Comparison of ENCODE assay signal across 2 cellular contexts in genomic region chr2:218427741-218428140, GRCh38.
TF ChIP-seq lines count a peak whose summit lies in the region.

No MANE protein-coding gene starts in this region.

TF ChIP-seq in GM23338, 12 proteins besides CTCF, POLR2A, EP300 and RAD21:
- TF ChIP-seq ZNF114 (CRISPR knock-in tag; IDR thresholded peaks at IDR 0.05) (no peak), STAT1 (IDR thresholded peaks at IDR 0.05; ENCODE audit: unreplicated experiment) (no peak), JUNB (IDR thresholded peaks at IDR 0.05; ENCODE audit: unreplicated experiment) (no peak), ZNF331 (CRISPR knock-in tag; IDR thresholded peaks at IDR 0.05; ENCODE audit: low read depth) (no peak), NANOG (IDR thresholded peaks at IDR 0.05; ENCODE audit: borderline replicate concordance) (no peak)

TF ChIP-seq in K562, 482 proteins besides CTCF, POLR2A, EP300 and RAD21:
- TF ChIP-seq GABPB1 (CRISPR knock-in tag; IDR thresholded peaks at IDR 0.05) (no peak), MAX (CRISPR knock-in tag; IDR thresholded peaks at IDR 0.05) (peak; percentile 75), ZNF23 (CRISPR knock-in tag; IDR thresholded peaks at IDR 0.05) (no peak), USF2 (CRISPR knock-in tag; IDR thresholded peaks at IDR 0.05) (peak; percentile 48), USF1 (CRISPR knock-in tag; IDR thresholded peaks at IDR 0.05) (peak; percentile 72), NEUROD1 (IDR thresholded peaks at IDR 0.05; ENCODE audit: borderline replicate concordance, low read depth, low read length, partially characterized antibody) (no peak), RAD51 (IDR thresholded peaks at IDR 0.05; ENCODE audit: borderline replicate concordance, low read depth) (no peak), CHD2 (IDR thresholded peaks at IDR 0.05; ENCODE audit: low read depth, low read length) (no peak), MCM7 (IDR thresholded peaks at IDR 0.05) (no peak), NELFE (IDR thresholded peaks at IDR 0.05; ENCODE audit: insufficient read depth, insufficient read length) (no peak), ZFP91 (CRISPR knock-in tag; IDR thresholded peaks at IDR 0.05) (no peak), FOXP4 (CRISPR knock-in tag; IDR thresholded peaks at IDR 0.05; ENCODE audit: borderline replicate concordance) (no peak), E2F5 (CRISPR knock-in tag; IDR thresholded peaks at IDR 0.05) (no peak), ZNF3 (CRISPR knock-in tag; IDR thresholded peaks at IDR 0.05) (no peak)
- TF ChIP-seq, protein P1, sequence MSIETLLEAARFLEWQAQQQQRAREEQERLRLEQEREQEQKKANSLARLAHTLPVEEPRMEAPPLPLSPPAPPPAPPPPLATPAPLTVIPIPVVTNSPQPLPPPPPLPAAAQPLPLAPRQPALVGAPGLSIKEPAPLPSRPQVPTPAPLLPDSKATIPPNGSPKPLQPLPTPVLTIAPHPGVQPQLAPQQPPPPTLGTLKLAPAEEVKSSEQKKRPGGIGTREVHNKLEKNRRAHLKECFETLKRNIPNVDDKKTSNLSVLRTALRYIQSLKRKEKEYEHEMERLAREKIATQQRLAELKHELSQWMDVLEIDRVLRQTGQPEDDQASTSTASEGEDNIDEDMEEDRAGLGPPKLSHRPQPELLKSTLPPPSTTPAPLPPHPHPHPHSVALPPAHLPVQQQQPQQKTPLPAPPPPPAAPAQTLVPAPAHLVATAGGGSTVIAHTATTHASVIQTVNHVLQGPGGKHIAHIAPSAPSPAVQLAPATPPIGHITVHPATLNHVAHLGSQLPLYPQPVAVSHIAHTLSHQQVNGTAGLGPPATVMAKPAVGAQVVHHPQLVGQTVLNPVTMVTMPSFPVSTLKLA (conservative IDR thresholded peaks at IDR 0.05) = peak in 1 of 2 experiments; percentile 48; a peak in 2 of 4 replicates
- TF ChIP-seq, protein P2, sequence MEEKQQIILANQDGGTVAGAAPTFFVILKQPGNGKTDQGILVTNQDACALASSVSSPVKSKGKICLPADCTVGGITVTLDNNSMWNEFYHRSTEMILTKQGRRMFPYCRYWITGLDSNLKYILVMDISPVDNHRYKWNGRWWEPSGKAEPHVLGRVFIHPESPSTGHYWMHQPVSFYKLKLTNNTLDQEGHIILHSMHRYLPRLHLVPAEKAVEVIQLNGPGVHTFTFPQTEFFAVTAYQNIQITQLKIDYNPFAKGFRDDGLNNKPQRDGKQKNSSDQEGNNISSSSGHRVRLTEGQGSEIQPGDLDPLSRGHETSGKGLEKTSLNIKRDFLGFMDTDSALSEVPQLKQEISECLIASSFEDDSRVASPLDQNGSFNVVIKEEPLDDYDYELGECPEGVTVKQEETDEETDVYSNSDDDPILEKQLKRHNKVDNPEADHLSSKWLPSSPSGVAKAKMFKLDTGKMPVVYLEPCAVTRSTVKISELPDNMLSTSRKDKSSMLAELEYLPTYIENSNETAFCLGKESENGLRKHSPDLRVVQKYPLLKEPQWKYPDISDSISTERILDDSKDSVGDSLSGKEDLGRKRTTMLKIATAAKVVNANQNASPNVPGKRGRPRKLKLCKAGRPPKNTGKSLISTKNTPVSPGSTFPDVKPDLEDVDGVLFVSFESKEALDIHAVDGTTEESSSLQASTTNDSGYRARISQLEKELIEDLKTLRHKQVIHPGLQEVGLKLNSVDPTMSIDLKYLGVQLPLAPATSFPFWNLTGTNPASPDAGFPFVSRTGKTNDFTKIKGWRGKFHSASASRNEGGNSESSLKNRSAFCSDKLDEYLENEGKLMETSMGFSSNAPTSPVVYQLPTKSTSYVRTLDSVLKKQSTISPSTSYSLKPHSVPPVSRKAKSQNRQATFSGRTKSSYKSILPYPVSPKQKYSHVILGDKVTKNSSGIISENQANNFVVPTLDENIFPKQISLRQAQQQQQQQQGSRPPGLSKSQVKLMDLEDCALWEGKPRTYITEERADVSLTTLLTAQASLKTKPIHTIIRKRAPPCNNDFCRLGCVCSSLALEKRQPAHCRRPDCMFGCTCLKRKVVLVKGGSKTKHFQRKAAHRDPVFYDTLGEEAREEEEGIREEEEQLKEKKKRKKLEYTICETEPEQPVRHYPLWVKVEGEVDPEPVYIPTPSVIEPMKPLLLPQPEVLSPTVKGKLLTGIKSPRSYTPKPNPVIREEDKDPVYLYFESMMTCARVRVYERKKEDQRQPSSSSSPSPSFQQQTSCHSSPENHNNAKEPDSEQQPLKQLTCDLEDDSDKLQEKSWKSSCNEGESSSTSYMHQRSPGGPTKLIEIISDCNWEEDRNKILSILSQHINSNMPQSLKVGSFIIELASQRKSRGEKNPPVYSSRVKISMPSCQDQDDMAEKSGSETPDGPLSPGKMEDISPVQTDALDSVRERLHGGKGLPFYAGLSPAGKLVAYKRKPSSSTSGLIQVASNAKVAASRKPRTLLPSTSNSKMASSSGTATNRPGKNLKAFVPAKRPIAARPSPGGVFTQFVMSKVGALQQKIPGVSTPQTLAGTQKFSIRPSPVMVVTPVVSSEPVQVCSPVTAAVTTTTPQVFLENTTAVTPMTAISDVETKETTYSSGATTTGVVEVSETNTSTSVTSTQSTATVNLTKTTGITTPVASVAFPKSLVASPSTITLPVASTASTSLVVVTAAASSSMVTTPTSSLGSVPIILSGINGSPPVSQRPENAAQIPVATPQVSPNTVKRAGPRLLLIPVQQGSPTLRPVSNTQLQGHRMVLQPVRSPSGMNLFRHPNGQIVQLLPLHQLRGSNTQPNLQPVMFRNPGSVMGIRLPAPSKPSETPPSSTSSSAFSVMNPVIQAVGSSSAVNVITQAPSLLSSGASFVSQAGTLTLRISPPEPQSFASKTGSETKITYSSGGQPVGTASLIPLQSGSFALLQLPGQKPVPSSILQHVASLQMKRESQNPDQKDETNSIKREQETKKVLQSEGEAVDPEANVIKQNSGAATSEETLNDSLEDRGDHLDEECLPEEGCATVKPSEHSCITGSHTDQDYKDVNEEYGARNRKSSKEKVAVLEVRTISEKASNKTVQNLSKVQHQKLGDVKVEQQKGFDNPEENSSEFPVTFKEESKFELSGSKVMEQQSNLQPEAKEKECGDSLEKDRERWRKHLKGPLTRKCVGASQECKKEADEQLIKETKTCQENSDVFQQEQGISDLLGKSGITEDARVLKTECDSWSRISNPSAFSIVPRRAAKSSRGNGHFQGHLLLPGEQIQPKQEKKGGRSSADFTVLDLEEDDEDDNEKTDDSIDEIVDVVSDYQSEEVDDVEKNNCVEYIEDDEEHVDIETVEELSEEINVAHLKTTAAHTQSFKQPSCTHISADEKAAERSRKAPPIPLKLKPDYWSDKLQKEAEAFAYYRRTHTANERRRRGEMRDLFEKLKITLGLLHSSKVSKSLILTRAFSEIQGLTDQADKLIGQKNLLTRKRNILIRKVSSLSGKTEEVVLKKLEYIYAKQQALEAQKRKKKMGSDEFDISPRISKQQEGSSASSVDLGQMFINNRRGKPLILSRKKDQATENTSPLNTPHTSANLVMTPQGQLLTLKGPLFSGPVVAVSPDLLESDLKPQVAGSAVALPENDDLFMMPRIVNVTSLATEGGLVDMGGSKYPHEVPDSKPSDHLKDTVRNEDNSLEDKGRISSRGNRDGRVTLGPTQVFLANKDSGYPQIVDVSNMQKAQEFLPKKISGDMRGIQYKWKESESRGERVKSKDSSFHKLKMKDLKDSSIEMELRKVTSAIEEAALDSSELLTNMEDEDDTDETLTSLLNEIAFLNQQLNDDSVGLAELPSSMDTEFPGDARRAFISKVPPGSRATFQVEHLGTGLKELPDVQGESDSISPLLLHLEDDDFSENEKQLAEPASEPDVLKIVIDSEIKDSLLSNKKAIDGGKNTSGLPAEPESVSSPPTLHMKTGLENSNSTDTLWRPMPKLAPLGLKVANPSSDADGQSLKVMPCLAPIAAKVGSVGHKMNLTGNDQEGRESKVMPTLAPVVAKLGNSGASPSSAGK (IDR thresholded peaks at IDR 0.05) = peak; percentile 58; the same call in 1 of the 2 replicates
